In genomic region chr6:20142866-20143265, GRCh38 we compare ENCODE assay signal across 20 cellular contexts.
"Had no signal": no experiment of that assay in that cellular context is flagged by ENCODE, and none has a peak within 500 bp of the region (broad histone marks: within the 10 kb centered on the region; RNA-seq: fewer than 3 reads in every experiment).

No MANE protein-coding gene starts in this region.

- H3K27me3 Mint-ChIP-seq: dendritic cell treated with granulocyte-macrophage colony-stimulating factor and Interleukin-4, amounts not matched to agents 40 ng/mL and 50 ng/mL, for 4 days; effector memory CD8-positive, alpha-beta T cell; naive B cell had no signal

- H3K4me3 ChIP-seq: colonic mucosa, esophagus squamous epithelium, gastrocnemius medialis, heart right ventricle, left ventricle myocardium inferior, lower lobe of right lung, mucosa of descending colon had no signal

- DNase-seq: colonic mucosa; cortex of kidney; effector CD8-positive, alpha-beta T cell; effector memory CD8-positive, alpha-beta T cell; esophagus squamous epithelium; foreskin fibroblast; foreskin melanocyte; gastrocnemius medialis; glutamatergic neuron; head of caudate nucleus; heart right ventricle; hippocampal formation; left cardiac atrium; left ventricle myocardium inferior; lower lobe of right lung; mesenchymal stem cell; mucosa of descending colon; naive B cell had no signal

- H3K36me3 ChIP-seq: colonic mucosa, gastrocnemius medialis had no signal

- H3K27ac Mint-ChIP-seq: dendritic cell treated with granulocyte-macrophage colony-stimulating factor and Interleukin-4, amounts not matched to agents 40 ng/mL and 50 ng/mL, for 4 days; effector memory CD8-positive, alpha-beta T cell; mesothelial cell of epicardium; naive B cell had no signal

- H3K27ac ChIP-seq: colonic mucosa, esophagus squamous epithelium, gastrocnemius medialis, heart right ventricle, left ventricle myocardium inferior, lower lobe of right lung had no signal

- ATAC-seq: effector memory CD8-positive, alpha-beta T cell; gastrocnemius medialis; heart right ventricle; left cardiac atrium; lower lobe of right lung; mucosa of descending colon had no signal

- H3K9me3 ChIP-seq: colonic mucosa, esophagus squamous epithelium, gastrocnemius medialis, heart right ventricle, left ventricle myocardium inferior, lower lobe of right lung, mucosa of descending colon had no signal

- H3K27me3 ChIP-seq: colonic mucosa, esophagus squamous epithelium, gastrocnemius medialis, heart right ventricle had no signal

- H3K4me1 ChIP-seq: colonic mucosa, esophagus squamous epithelium, gastrocnemius medialis, left ventricle myocardium inferior, lower lobe of right lung had no signal

- H3K9me3 Mint-ChIP-seq: effector memory CD8-positive, alpha-beta T cell had no signal

- H3K4me1 Mint-ChIP-seq: naive B cell had no signal

- H3K4me3 Mint-ChIP-seq: dendritic cell treated with granulocyte-macrophage colony-stimulating factor and Interleukin-4, amounts not matched to agents 40 ng/mL and 50 ng/mL, for 4 days; effector memory CD8-positive, alpha-beta T cell; mesothelial cell of epicardium; naive B cell had no signal
